Comparison of ENCODE assay signal across 16 cellular contexts in the genomic region with DNA sequence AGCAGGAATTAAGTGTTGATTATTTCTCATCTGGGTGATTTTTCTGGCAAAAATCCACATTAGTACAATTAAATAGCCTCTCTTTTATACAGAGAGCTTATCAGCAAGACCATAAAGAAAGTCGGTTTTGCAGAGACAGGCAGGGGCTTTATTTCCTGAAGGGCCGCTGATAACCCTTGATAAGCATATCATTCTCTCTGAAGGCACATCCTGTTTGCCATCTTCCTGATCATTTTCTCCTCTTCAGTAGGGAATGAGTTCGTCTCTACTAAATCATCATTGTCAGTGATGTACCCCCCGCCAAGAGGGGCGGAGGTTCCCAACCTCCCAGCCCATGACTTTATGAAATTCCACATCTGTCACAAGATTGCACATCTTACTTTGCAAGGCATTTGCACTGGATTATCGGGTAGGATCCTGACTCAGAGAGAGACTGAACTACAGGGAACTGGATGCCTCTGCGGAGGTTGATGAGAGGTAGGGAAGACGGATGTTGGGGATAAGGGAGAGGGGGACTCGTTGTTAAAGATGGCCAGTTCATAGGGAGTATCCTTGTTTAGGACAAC.
"Had no signal": no experiment of that assay in that cellular context is flagged by ENCODE, and none has a peak within 500 bp of the region (broad histone marks: within the 10 kb centered on the region; RNA-seq: fewer than 3 reads in every experiment).

No MANE protein-coding gene starts in this region.

- H3K27me3 ChIP-seq: ascending aorta, sigmoid colon, upper lobe of right lung had no signal

- H3K4me1 Mint-ChIP-seq: activated T-helper 17 cell treated with anti-CD3 and anti-CD28 coated beads, Interleukin-2, amount 50 U/mL, for 72 hours; stimulated activated effector memory CD8-positive, alpha-beta T cell treated with anti-CD3 and anti-CD28 coated beads, Interleukin-12 subunit alpha, Interleukin-12 subunit beta, amount 100 ng/mL, for 72 hours had no signal

- ATAC-seq: activated T-helper 17 cell treated with anti-CD3 and anti-CD28 coated beads, Interleukin-2, amount 50 U/mL, for 72 hours; psoas muscle; stimulated activated effector memory CD8-positive, alpha-beta T cell treated with anti-CD3 and anti-CD28 coated beads, Interleukin-12 subunit alpha, Interleukin-12 subunit beta, amount 100 ng/mL, for 72 hours; upper lobe of right lung had no signal

- H3K4me1 ChIP-seq: ascending aorta, left ventricle myocardium inferior, psoas muscle, sigmoid colon, upper lobe of right lung had no signal

- H3K36me3 Mint-ChIP-seq: stimulated activated effector memory CD8-positive, alpha-beta T cell treated with anti-CD3 and anti-CD28 coated beads, Interleukin-12 subunit alpha, Interleukin-12 subunit beta, amount 100 ng/mL, for 72 hours had no signal

- H3K27ac Mint-ChIP-seq: activated T-helper 17 cell treated with anti-CD3 and anti-CD28 coated beads, Interleukin-2, amount 50 U/mL, for 72 hours; nephron progenitor cell; stimulated activated effector memory CD8-positive, alpha-beta T cell treated with anti-CD3 and anti-CD28 coated beads, Interleukin-12 subunit alpha, Interleukin-12 subunit beta, amount 100 ng/mL, for 72 hours had no signal

- H3K4me3 ChIP-seq: ascending aorta, left ventricle myocardium inferior, psoas muscle, sigmoid colon, thoracic aorta, upper lobe of right lung had no signal

- H3K4me3 Mint-ChIP-seq: activated T-helper 17 cell treated with anti-CD3 and anti-CD28 coated beads, Interleukin-2, amount 50 U/mL, for 72 hours; nephron progenitor cell; stimulated activated effector memory CD8-positive, alpha-beta T cell treated with anti-CD3 and anti-CD28 coated beads, Interleukin-12 subunit alpha, Interleukin-12 subunit beta, amount 100 ng/mL, for 72 hours had no signal

- DNase-seq: activated CD4-positive, alpha-beta T cell treated with anti-CD3 and anti-CD28 coated beads, Interleukin-2, amount 50 U/mL, for 4 hours; activated CD4-positive, CD25-positive, alpha-beta regulatory T cell treated with anti-CD3 and anti-CD28 coated beads, Interleukin-2, amount 50 U/mL, for 72 hours; activated naive CD4-positive, alpha-beta T cell treated with Interleukin-2 at 50 U/mL for 16 hours; hypothalamus; kidney; left ventricle myocardium inferior; nephron progenitor cell; psoas muscle; sigmoid colon; stimulated activated CD4-positive, alpha-beta T cell treated with anti-CD3 and anti-CD28 coated beads, Interleukin-12 subunit alpha, Interleukin-12 subunit beta, amount 100 ng/mL, for 4 hours; upper lobe of right lung had no signal

- H3K27ac ChIP-seq: ascending aorta, left ventricle myocardium inferior, psoas muscle, sigmoid colon, thoracic aorta, upper lobe of right lung had no signal

- H3K9me3 ChIP-seq: ascending aorta, sigmoid colon, thoracic aorta, upper lobe of right lung had no signal

- FAIRE-seq: colon, kidney had no signal

- H3K36me3 ChIP-seq: ascending aorta, left ventricle myocardium inferior, sigmoid colon, thoracic aorta, upper lobe of right lung had no signal
